In the genomic region with DNA sequence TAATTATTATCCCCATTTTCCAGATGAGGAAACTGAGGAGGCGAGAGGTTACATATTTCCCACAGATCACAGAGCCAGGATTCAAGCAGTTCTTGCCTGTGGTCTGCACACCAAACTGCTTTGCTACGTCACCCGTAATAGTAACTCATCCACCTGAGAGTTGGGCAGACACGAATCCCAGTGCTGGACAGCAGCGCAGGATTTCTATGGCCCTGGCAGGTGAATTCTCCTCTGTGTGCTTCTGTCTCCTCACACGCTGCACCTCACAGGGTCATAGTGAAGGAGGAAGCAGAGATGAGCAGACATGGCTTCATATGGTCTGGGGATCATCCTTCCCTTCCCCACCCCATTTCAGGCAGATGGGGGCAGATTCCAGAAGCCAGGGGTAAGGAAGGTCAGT, we compare ENCODE assay signal across 20 cellular contexts.
DNase-seq lines count a peak whose midpoint lies in the region; ATAC-seq, FAIRE-seq and TF ChIP-seq lines count a peak whose summit lies in the region.
"Had no signal": no experiment of that assay in that cellular context is flagged by ENCODE, and none has a peak within 500 bp of the region (broad histone marks: within the 10 kb centered on the region; RNA-seq: fewer than 3 reads in every experiment).

No MANE protein-coding gene starts in this region.

- no peak for TF ChIP-seq CTCF in HepG2 (CRISPR knock-in tag; IDR thresholded peaks at IDR 0.05)
- TF ChIP-seq CTCF in right lobe of liver (IDR thresholded peaks at IDR 0.05), result no peak

- no peaks in the 10 kb centered on the region for H3K79me2 ChIP-seq in HepG2 (ENCODE audit: insufficient read depth, low read length)
- H3K79me2 ChIP-seq in Karpas-422 (ENCODE audit: low read length), result no peaks in the 10 kb centered on the region

- no peaks in the 10 kb centered on the region for H3K9me2 ChIP-seq in Karpas-422 (replicated peaks; ENCODE audit: insufficient read depth, low read length)

- H3K9ac ChIP-seq in HepG2 (ENCODE audit: insufficient read depth, low read depth, low read length) (no peak overlapping the region), Karpas-422 (ENCODE audit: low read length) (peak overlapping the region; percentile 64)
- H3K9ac ChIP-seq: GM23248 had no signal

- H3K4me2 ChIP-seq in HepG2 (ENCODE audit: low read depth, low read length) (no peak overlapping the region), Karpas-422 (ENCODE audit: low read depth, low read length, poor library complexity, severe bottlenecking) (peak overlapping the region; percentile 53)

- ATAC-seq in HepG2 (no peak), right lobe of liver (no peak)

- no peaks in the 10 kb centered on the region for H3K36me3 ChIP-seq in HepG2 (replicated peaks in 1 of 2; ENCODE audit: control insufficient read depth in 1 of 2, insufficient read depth in 2 of 2, low read length in 2 of 2)
- no peaks in the 10 kb centered on the region for H3K36me3 ChIP-seq in right lobe of liver
- H3K36me3 ChIP-seq in Karpas-422 (ENCODE audit: insufficient read depth, low read length), result no peaks in the 10 kb centered on the region
- H3K36me3 ChIP-seq: HAP-1 had no signal

- CTCF ChIA-PET in HepG2 (lab: Yijun Ruan, JAX; ENCODE audit: low intra/inter-chr PET ratio, low total read pairs), result no interaction called here

- H3K4me3 ChIP-seq in HepG2 (replicated peaks in 1 of 3; ENCODE audit: insufficient read depth in 1 of 3, low read depth in 2 of 3, low read length in 3 of 3) (no peak overlapping the region), right lobe of liver (no peak overlapping the region), Karpas-422 (ENCODE audit: low read length) (no peak overlapping the region)
- H3K4me3 ChIP-seq: GM23248, HAP-1 had no signal

- TF ChIP-seq EP300 in HepG2 (IDR thresholded peaks at IDR 0.05; ENCODE audit: low read depth in 2 of 2, low read length in 2 of 2) (no peak), HepG2 (CRISPR knock-in tag; IDR thresholded peaks at IDR 0.05; ENCODE audit: borderline replicate concordance) (no peak)

- TF ChIP-seq POLR2A in HepG2 (IDR thresholded peaks at IDR 0.05; ENCODE audit: insufficient read depth in 1 of 2, low read depth in 2 of 2, low read length in 2 of 2) (no peak), right lobe of liver (IDR thresholded peaks at IDR 0.05) (no peak)

- H3K27ac ChIP-seq in HepG2 (ENCODE audit: extremely low read length, insufficient read depth, low read length), result no peak overlapping the region
- H3K27ac ChIP-seq in right lobe of liver, result peak overlapping the region in 1 of 3 donors; percentile 68
- H3K27ac ChIP-seq in Karpas-422 (ENCODE audit: low read length), result peak overlapping the region; percentile 99
- H3K27ac ChIP-seq: GM23248 had no signal

- POLR2A ChIA-PET in HepG2 (lab: Yijun Ruan, JAX), result no interaction called here

- no peak for FAIRE-seq in HepG2 (lab: Jason Lieb, UNC)
- FAIRE-seq in frontal cortex (lab: Jason Lieb, UNC), result no peak
- FAIRE-seq: HTR-8/SVneo had no signal

- H3K27me3 ChIP-seq in HepG2 (ENCODE audit: control insufficient read depth in 1 of 2, insufficient read depth in 2 of 2, low read length in 2 of 2) (peaks cover 5 to 28% of the 10 kb centered on the region in 2 experiments; a peak in 4 of 5 replicates), right lobe of liver (no peaks in the 10 kb centered on the region), Karpas-422 (ENCODE audit: low read length) (no peaks in the 10 kb centered on the region)

- no peak for DNase-seq in HepG2 (ENCODE audit: low spot score)
- no peak for DNase-seq in right lobe of liver
- DNase-seq in Karpas-422, result no peak
- DNase-seq in mesenteric fat pad (ENCODE audit: low spot score), result peak; percentile 45
- no peak for DNase-seq in stimulated activated CD4-positive, alpha-beta T cell treated with anti-CD3 and anti-CD28 coated beads, Interleukin-12 subunit alpha, Interleukin-12 subunit beta, amount 100 ng/mL, for 4 hours
- no peak for DNase-seq in SKM-1 (lab: John Stamatoyannopoulos, UW; ENCODE audit: unreplicated experiment)
- DNase-seq in frontal cortex (ENCODE audit: low spot score in 2 of 2), result no peak
- no peak for DNase-seq in activated gamma-delta T cell treated with Interleukin-2 at 50 U/mL for 16 hours
- DNase-seq: C1 segment of cervical spinal cord; CD8-positive, alpha-beta memory T cell; GDM1; GM23248; NCI-H1105 treated with DMSO at 0.1 percent for 48 hours; NCI-H187 treated with DMSO at 0.1 percent for 48 hours; NCI-H226; NCI-H526 treated with DMSO at 0.1 percent for 48 hours; NK-92 treated with Interleukin-12 subunit alpha and Interleukin-12 subunit beta, amount 100 ng/mL, for 24 hours; Right ventricle myocardium superior had no signal

- intact Hi-C loops in HepG2 (cut with micrococcal nuclease; ENCODE audit: unreplicated experiment) (no loop called here), right lobe of liver (cut with DNase I) (no loop called here)

- BruUV-seq in HepG2 (replicated peaks; lab: Mats Ljungman, UMichigan), result no TSS peak

- no peaks in the 10 kb centered on the region for H3K9me3 ChIP-seq in HepG2 (ENCODE audit: low read length)
- H3K9me3 ChIP-seq in right lobe of liver, result no peaks in the 10 kb centered on the region
- no peaks in the 10 kb centered on the region for H3K9me3 ChIP-seq in Karpas-422 (ENCODE audit: low read length)
- H3K9me3 ChIP-seq: HAP-1 had no signal

- H4K20me1 ChIP-seq in HepG2 (ENCODE audit: insufficient read depth, low read length) (peaks cover 7% of the 10 kb centered on the region; the same call in 1 of the 2 replicates), Karpas-422 (ENCODE audit: insufficient read depth, low read depth, low read length) (no peaks in the 10 kb centered on the region)

- 65% methylated on average over 6 of the region's 6 CpGs for WGBS in HepG2 (ENCODE audit: low lambda C conversion rate)
- 87% methylated on average over 3 of the region's 6 CpGs for WGBS in right lobe of liver (ENCODE audit: insufficient coverage, low coverage, low lambda C conversion rate, missing lambda C conversion rate)

- H3K4me1 ChIP-seq in HepG2 (ENCODE audit: insufficient read depth, low read length), result peaks cover 19% of the 10 kb centered on the region
- H3K4me1 ChIP-seq in right lobe of liver, result peaks cover 0 to 12% (median 0%) of the 10 kb centered on the region in 4 donors
- H3K4me1 ChIP-seq in Karpas-422 (ENCODE audit: low read length), result peaks cover 100% of the 10 kb centered on the region
- H3K4me1 ChIP-seq: HAP-1 had no signal

- H2AFZ ChIP-seq in HepG2 (ENCODE audit: low read length), result no peak overlapping the region
- H2AFZ ChIP-seq in Karpas-422 (ENCODE audit: low read length), result 0 out of 2 replicates have a peak overlapping the region, but pooled peaks have one; percentile 6
- H2AFZ ChIP-seq: GM23248 had no signal

- no peak for TF ChIP-seq RAD21 in HepG2 (CRISPR knock-in tag; IDR thresholded peaks at IDR 0.05)

- in situ Hi-C loops in HepG2 (cut with HindIII; ENCODE audit: extremely low pct_ligation_motif_present, low pct_unique_long_range_greater_than_20kb), result no loop called here

TF ChIP-seq in HepG2, 621 proteins besides CTCF, POLR2A, EP300 and RAD21:
- TF ChIP-seq ZKSCAN5 (CRISPR knock-in tag; IDR thresholded peaks at IDR 0.05) (no peak), ZNF629 (CRISPR knock-in tag; conservative IDR thresholded peaks at IDR 0.05) (peak; percentile 70)
TF ChIP-seq in HepG2: peak in this region for 1.
